Comparison of ENCODE assay signal across 8 cellular contexts in the genomic region with DNA sequence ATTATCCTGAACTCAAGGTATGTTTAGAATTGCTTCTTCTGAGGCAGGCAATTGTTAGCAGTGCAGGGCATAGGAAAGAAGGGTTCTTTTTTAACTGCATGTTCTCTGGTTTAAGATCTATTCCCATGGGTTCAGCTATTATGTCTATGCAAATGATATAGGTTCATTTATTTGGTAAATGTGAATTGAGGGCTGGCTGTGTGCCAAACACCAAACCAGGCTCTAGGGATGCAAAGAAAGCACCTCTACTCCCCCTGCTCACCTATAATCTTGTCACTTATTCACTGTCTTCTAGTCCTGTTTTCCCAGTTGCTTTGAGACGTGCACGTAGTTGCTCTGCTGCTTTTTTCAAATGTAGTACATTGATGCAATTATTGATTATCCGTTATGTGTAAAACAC. TPM values are rescaled to one million over a fixed set of nuclear protein-coding genes. Genes with fewer than 3 reads are reported as not detected.
DNase-seq lines count a peak whose midpoint lies in the region; ATAC-seq and FAIRE-seq lines count a peak whose summit lies in the region.

No MANE protein-coding gene starts in this region.

- peak overlapping the region; percentile 96 for H3K27ac Mint-ChIP-seq in activated T-helper 1 cell treated with anti-CD3 and anti-CD28 coated beads, Interleukin-12 subunit alpha, Interleukin-12 subunit beta, Interleukin-2, Interleukin-4 antibody, amounts not matched to agents 30 ng/mL and 10 ng/mL and 1 ng/mL, durations not matched to agents 14 hours and 24 hours and 36 hours
- peak overlapping the region; percentile 93 to 99 (median 98) for H3K27ac Mint-ChIP-seq in immature natural killer cell

- no peaks in the 10 kb centered on the region for H3K27me3 ChIP-seq in subcutaneous abdominal adipose tissue (ENCODE audit: control insufficient read depth in 5 of 5, insufficient read depth in 4 of 5, low read length in 5 of 5)

- H3K27me3 Mint-ChIP-seq in activated T-helper 1 cell treated with anti-CD3 and anti-CD28 coated beads, Interleukin-12 subunit alpha, Interleukin-12 subunit beta, Interleukin-2, Interleukin-4 antibody, amounts not matched to agents 30 ng/mL and 10 ng/mL and 1 ng/mL, durations not matched to agents 14 hours and 24 hours and 36 hours (ENCODE audit: insufficient read depth) = no peaks in the 10 kb centered on the region
- peaks cover 8 to 12% (median 10%) of the 10 kb centered on the region in 3 donors for H3K27me3 Mint-ChIP-seq in immature natural killer cell (ENCODE audit: low read depth in 3 of 3)

- peaks cover 5% of the 10 kb centered on the region for H3K36me3 Mint-ChIP-seq in activated T-helper 1 cell treated with anti-CD3 and anti-CD28 coated beads, Interleukin-12 subunit alpha, Interleukin-12 subunit beta, Interleukin-2, Interleukin-4 antibody, amounts not matched to agents 30 ng/mL and 10 ng/mL and 1 ng/mL, durations not matched to agents 14 hours and 24 hours and 36 hours (ENCODE audit: low read depth)
- peaks cover 3 to 11% (median 5%) of the 10 kb centered on the region in 3 donors for H3K36me3 Mint-ChIP-seq in immature natural killer cell

- intact Hi-C loops in activated T-helper 1 cell treated with anti-CD3 and anti-CD28 coated beads, Interleukin-12 subunit alpha, Interleukin-12 subunit beta, Interleukin-2, Interleukin-4 antibody, amounts not matched to agents 30 ng/mL and 10 ng/mL and 1 ng/mL, durations not matched to agents 14 hours and 24 hours and 36 hours (cut with micrococcal nuclease) = loop anchor here (2.0 to 10.0 kb wide), 3 partner anchors 64 to 490 kb away; partner anchors contain the start of gene F5

- H3K9ac ChIP-seq in subcutaneous abdominal adipose tissue (ENCODE audit: low read length in 5 of 5) = peak overlapping the region in 3 of 5 donors; percentile 48 to 89 (median 87)

- H3K4me3 ChIP-seq in subcutaneous abdominal adipose tissue (ENCODE audit: low read depth in 1 of 5, low read length in 5 of 5) = peak overlapping the region; percentile 79 to 98 (median 86)

- H3K36me3 ChIP-seq in subcutaneous abdominal adipose tissue (ENCODE audit: control insufficient read depth in 5 of 5, insufficient read depth in 5 of 5, low read length in 5 of 5) = no peaks in the 10 kb centered on the region

- no peak for FAIRE-seq in urothelium cell line (lab: Jason Lieb, UNC)

- H3K9me3 ChIP-seq in subcutaneous abdominal adipose tissue (ENCODE audit: control insufficient read depth in 5 of 5, low read length in 5 of 5) = peaks cover 0 to 10% (median 4%) of the 10 kb centered on the region in 5 donors

- H3K4me1 Mint-ChIP-seq in activated T-helper 1 cell treated with anti-CD3 and anti-CD28 coated beads, Interleukin-12 subunit alpha, Interleukin-12 subunit beta, Interleukin-2, Interleukin-4 antibody, amounts not matched to agents 30 ng/mL and 10 ng/mL and 1 ng/mL, durations not matched to agents 14 hours and 24 hours and 36 hours (ENCODE audit: low read depth) = peaks cover 39% of the 10 kb centered on the region
- peaks cover 44 to 55% of the 10 kb centered on the region in 2 donors for H3K4me1 Mint-ChIP-seq in immature natural killer cell

- H3K9me3 Mint-ChIP-seq in activated T-helper 1 cell treated with anti-CD3 and anti-CD28 coated beads, Interleukin-12 subunit alpha, Interleukin-12 subunit beta, Interleukin-2, Interleukin-4 antibody, amounts not matched to agents 30 ng/mL and 10 ng/mL and 1 ng/mL, durations not matched to agents 14 hours and 24 hours and 36 hours = peaks cover 12% of the 10 kb centered on the region
- peaks cover 3 to 14% (median 7%) of the 10 kb centered on the region in 6 donors for H3K9me3 Mint-ChIP-seq in immature natural killer cell

- peak overlapping the region; percentile 95 for H3K4me3 Mint-ChIP-seq in activated T-helper 1 cell treated with anti-CD3 and anti-CD28 coated beads, Interleukin-12 subunit alpha, Interleukin-12 subunit beta, Interleukin-2, Interleukin-4 antibody, amounts not matched to agents 30 ng/mL and 10 ng/mL and 1 ng/mL, durations not matched to agents 14 hours and 24 hours and 36 hours
- peak overlapping the region; percentile 89 to 98 (median 95) for H3K4me3 Mint-ChIP-seq in immature natural killer cell

- DNase-seq in NCI-H345 (lab: John Stamatoyannopoulos, UW) (peak; percentile 11), NCI-H345 treated with DMSO at 0.1 percent for 48 hours (lab: John Stamatoyannopoulos, UW; ENCODE audit: unreplicated experiment) (no peak), immature natural killer cell (no peak), urothelium cell line (ENCODE audit: low spot score) (no peak), T-helper 9 cell (no peak)
- DNase-seq in activated T-helper 1 cell treated with anti-CD3 and anti-CD28 coated beads, Interleukin-12 subunit alpha, Interleukin-12 subunit beta, Interleukin-2, Interleukin-4 antibody, amounts not matched to agents 30 ng/mL and 10 ng/mL and 1 ng/mL, durations not matched to agents 14 hours and 24 hours and 36 hours (ENCODE audit: low spot score) = no peak

- peaks cover 2 to 21% (median 17%) of the 10 kb centered on the region in 5 donors for H3K4me1 ChIP-seq in subcutaneous abdominal adipose tissue (ENCODE audit: control insufficient read depth in 5 of 5, insufficient read depth in 5 of 5, low read length in 5 of 5)

- peak overlapping the region; percentile 51 for H3K27ac ChIP-seq in subcutaneous abdominal adipose tissue (ENCODE audit: low read depth, low read length)

- no peak for ATAC-seq in GM19397 (IDR thresholded peaks at IDR 0.05; ENCODE audit: unreplicated experiment)

RNA-seq across cellular contexts. Expression of gene KIFAP3, which starts 0.7 kb away (rescaled TPM):
- 12.9 and 13.5 TPM in 2 replicates for total RNA-seq in activated T-helper 1 cell treated with anti-CD3 and anti-CD28 coated beads, Interleukin-12 subunit alpha, Interleukin-12 subunit beta, Interleukin-2, Interleukin-4 antibody, amounts not matched to agents 30 ng/mL and 10 ng/mL and 1 ng/mL, durations not matched to agents 14 hours and 24 hours and 36 hours
- 10 to 100 TPM; 19.2 to 29.8 (median 28.9) TPM for polyA plus RNA-seq in immature natural killer cell
